Comparison of ENCODE assay signal across 1 cellular context in the genomic region with DNA sequence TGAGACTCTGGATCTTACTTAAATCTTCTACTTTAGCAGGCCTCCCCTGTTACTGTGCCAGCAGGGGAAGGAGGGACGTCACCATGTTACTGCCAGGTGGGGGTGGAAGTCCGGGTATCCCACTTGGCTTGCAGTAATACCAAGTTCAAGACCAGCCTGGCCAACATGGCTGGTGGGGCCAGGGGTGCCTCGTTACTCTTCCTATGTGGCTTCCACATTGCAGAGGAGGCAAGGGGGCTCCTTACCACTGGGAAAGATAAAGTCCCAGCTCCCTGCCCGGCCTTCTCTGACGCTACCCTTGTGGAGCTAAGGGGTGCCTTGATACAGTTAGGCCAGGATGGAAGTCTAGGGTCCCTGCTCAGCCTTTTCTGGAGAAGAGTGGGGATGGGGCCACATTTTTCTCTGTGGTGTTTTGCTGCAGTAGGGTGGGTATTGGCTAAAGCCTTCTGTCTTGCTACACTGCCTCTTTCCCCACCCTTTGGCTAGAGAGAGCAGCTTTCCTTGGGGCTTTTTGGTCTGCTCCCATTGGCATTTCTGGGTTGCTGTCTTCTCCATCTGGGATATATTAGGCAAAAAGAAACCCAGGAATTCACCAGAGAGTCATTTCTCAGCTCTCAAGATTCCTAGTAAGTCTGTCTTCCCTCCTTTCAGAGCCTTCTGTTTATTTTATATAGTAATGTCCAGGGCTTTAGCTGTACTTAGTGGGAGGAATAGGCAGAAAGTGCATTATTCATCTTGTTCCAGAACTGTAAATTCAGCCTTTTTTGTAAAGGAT.
TF ChIP-seq lines count a peak whose summit lies in the region.

No MANE protein-coding gene starts in this region.

TF ChIP-seq in IMR-90, 13 proteins besides CTCF, POLR2A, EP300 and RAD21:
- TF ChIP-seq CEBPB (IDR thresholded peaks at IDR 0.05; ENCODE audit: low read depth, low read length) = no peak
- TF ChIP-seq, protein P1, sequence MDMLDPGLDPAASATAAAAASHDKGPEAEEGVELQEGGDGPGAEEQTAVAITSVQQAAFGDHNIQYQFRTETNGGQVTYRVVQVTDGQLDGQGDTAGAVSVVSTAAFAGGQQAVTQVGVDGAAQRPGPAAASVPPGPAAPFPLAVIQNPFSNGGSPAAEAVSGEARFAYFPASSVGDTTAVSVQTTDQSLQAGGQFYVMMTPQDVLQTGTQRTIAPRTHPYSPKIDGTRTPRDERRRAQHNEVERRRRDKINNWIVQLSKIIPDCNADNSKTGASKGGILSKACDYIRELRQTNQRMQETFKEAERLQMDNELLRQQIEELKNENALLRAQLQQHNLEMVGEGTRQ (IDR thresholded peaks at IDR 0.05; ENCODE audit: low read depth, low read length) = no peak
- no peak for TF ChIP-seq CHD1 (IDR thresholded peaks at IDR 0.05; ENCODE audit: low read depth, low read length)
- TF ChIP-seq RCOR1 (IDR thresholded peaks at IDR 0.05; ENCODE audit: insufficient replicate concordance, low read length) = no peak
- no peak for TF ChIP-seq FOS (IDR thresholded peaks at IDR 0.05; ENCODE audit: low read depth, low read length)
- no peak for TF ChIP-seq MAFK (IDR thresholded peaks at IDR 0.05; ENCODE audit: low read depth, low read length)
- TF ChIP-seq MXI1 (IDR thresholded peaks at IDR 0.05; ENCODE audit: borderline replicate concordance, low read depth, low read length) = no peak
- TF ChIP-seq, protein P2, sequence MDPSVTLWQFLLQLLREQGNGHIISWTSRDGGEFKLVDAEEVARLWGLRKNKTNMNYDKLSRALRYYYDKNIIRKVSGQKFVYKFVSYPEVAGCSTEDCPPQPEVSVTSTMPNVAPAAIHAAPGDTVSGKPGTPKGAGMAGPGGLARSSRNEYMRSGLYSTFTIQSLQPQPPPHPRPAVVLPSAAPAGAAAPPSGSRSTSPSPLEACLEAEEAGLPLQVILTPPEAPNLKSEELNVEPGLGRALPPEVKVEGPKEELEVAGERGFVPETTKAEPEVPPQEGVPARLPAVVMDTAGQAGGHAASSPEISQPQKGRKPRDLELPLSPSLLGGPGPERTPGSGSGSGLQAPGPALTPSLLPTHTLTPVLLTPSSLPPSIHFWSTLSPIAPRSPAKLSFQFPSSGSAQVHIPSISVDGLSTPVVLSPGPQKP (IDR thresholded peaks at IDR 0.05; ENCODE audit: borderline replicate concordance, low read depth, low read length) = no peak
- TF ChIP-seq RFX5 (IDR thresholded peaks at IDR 0.05; ENCODE audit: low read depth, low read length) = no peak
- no peak for TF ChIP-seq MAZ (IDR thresholded peaks at IDR 0.05; ENCODE audit: borderline replicate concordance, low read depth, low read length)
- no peak for TF ChIP-seq SMC3 (IDR thresholded peaks at IDR 0.05; ENCODE audit: low read depth, low read length)
- no peak for TF ChIP-seq BHLHE40 (IDR thresholded peaks at IDR 0.05; ENCODE audit: low read depth, low read length)
- no peak for TF ChIP-seq NFE2L2 (IDR thresholded peaks at IDR 0.05; ENCODE audit: low read depth, low read length)
